In genomic region chr19:6737873-6738725, GRCh38 we compare ENCODE assay signal across 8 cellular contexts. TPM values are rescaled to one million over a fixed set of nuclear protein-coding genes. Genes with fewer than 3 reads are reported as not detected.
DNase-seq lines count a peak whose midpoint lies in the region; ATAC-seq and TF ChIP-seq lines count a peak whose summit lies in the region.

No MANE protein-coding gene starts in this region.

- DNase-seq in GM04504 (ENCODE audit: low read depth), result peak; percentile 60
- DNase-seq in SHP77 treated with DMSO at 0.1 percent for 48 hours (lab: John Stamatoyannopoulos, UW), result peak; percentile 75
- peak; percentile 67 for DNase-seq in activated effector memory CD4-positive, alpha-beta T cell treated with Interleukin-2 at 50 U/mL for 16 hours
- peak; percentile 63 to 82 for DNase-seq in foreskin keratinocyte
- peak; percentile 49 for DNase-seq in non-pigmented ciliary epithelial cell (ENCODE audit: low read depth)

- H3K9ac ChIP-seq in HUES64 (ENCODE audit: low read depth, low read length), result no peak overlapping the region

- H3K4me1 ChIP-seq in HUES64 (ENCODE audit: insufficient read depth, low read length) (peaks cover 33% of the 10 kb centered on the region), foreskin keratinocyte (peaks cover 6% of the 10 kb centered on the region), thymus (ENCODE audit: control insufficient read depth, insufficient read depth, low read length) (peaks cover 21% of the 10 kb centered on the region)

- no peaks in the 10 kb centered on the region for H3K27me3 ChIP-seq in HUES64 (ENCODE audit: insufficient read depth, low read length)
- no peaks in the 10 kb centered on the region for H3K27me3 ChIP-seq in foreskin keratinocyte
- H3K27me3 ChIP-seq in thymus (ENCODE audit: control insufficient read depth, insufficient read depth), result peaks cover 29% of the 10 kb centered on the region

- H3K27ac ChIP-seq in HUES64 (ENCODE audit: low read depth, low read length) (peak overlapping the region; percentile 74), foreskin keratinocyte (no peak overlapping the region), thymus (ENCODE audit: low read depth) (peak overlapping the region; percentile 95)

- ATAC-seq in foreskin keratinocyte (peak; percentile 34), HG03469 (IDR thresholded peaks at IDR 0.05; ENCODE audit: unreplicated experiment) (no peak)

- H3K9me3 ChIP-seq in HUES64 (ENCODE audit: insufficient read depth, low read depth, low read length), result no peaks in the 10 kb centered on the region
- no peaks in the 10 kb centered on the region for H3K9me3 ChIP-seq in thymus (ENCODE audit: control insufficient read depth)

- WGBS in HUES64, result 23% methylated on average over 11 of the region's 11 CpGs
- WGBS in thymus, result 28% methylated on average over 11 of the region's 11 CpGs

- H3K4me3 ChIP-seq in HUES64 (ENCODE audit: low read length) (0 out of 2 replicates have a peak overlapping the region, but pooled peaks have one; percentile 54), thymus (ENCODE audit: low read length) (peak overlapping the region; percentile 73)

- H3K36me3 ChIP-seq in HUES64 (ENCODE audit: insufficient read depth, low read length), result peaks cover 9% of the 10 kb centered on the region; the same call in 1 of the 2 replicates
- peaks cover 11% of the 10 kb centered on the region for H3K36me3 ChIP-seq in thymus (ENCODE audit: control insufficient read depth, insufficient read depth)

- TF ChIP-seq CTCF in foreskin keratinocyte (conservative IDR thresholded peaks at IDR 0.05), result peak; percentile 80

RNA-seq across cellular contexts. Expression of gene GPR108, which starts 0.7 kb away (rescaled TPM):
- polyA plus RNA-seq in HUES64 (2013, experiment 1 of 2), result 22.0 TPM
- 17.8 TPM for polyA plus RNA-seq in HUES64 (2013, experiment 2 of 2)
- total RNA-seq in foreskin keratinocyte, result 52.3 and 61.7 TPM in 2 replicates
- polyA plus RNA-seq in foreskin keratinocyte (59.8 and 74.0 TPM in 2 replicates), thymus (106 TPM)

RNA-seq across cellular contexts. Expression of gene TRIP10, which starts 1.4 kb away (rescaled TPM):
- 51.4 TPM for polyA plus RNA-seq in HUES64 (2013, experiment 1 of 2)
- 55.0 TPM for polyA plus RNA-seq in HUES64 (2013, experiment 2 of 2)
- total RNA-seq in foreskin keratinocyte, result 53.9 and 69.8 TPM in 2 replicates
- 69.1 and 80.5 TPM in 2 replicates for polyA plus RNA-seq in foreskin keratinocyte
- polyA plus RNA-seq in thymus, result 52.2 TPM

RNA-seq across cellular contexts. Expression of gene C3, which starts 17.6 kb away (rescaled TPM):
- polyA plus RNA-seq in HUES64 (2013, experiment 1 of 2), result 1.3 TPM
- 1.6 TPM for polyA plus RNA-seq in HUES64 (2013, experiment 2 of 2)
- 3.4 and 4.8 TPM in 2 replicates for total RNA-seq in foreskin keratinocyte
- polyA plus RNA-seq in foreskin keratinocyte (4.6 and 5.2 TPM in 2 replicates), thymus (311 TPM)

RNA-seq across cellular contexts. Expression of gene SH2D3A, which starts 29.1 kb away (rescaled TPM):
- 7.2 TPM for polyA plus RNA-seq in HUES64 (2013, experiment 1 of 2)
- 6.7 TPM for polyA plus RNA-seq in HUES64 (2013, experiment 2 of 2)
- 49.3 and 57.8 TPM in 2 replicates for total RNA-seq in foreskin keratinocyte
- polyA plus RNA-seq in foreskin keratinocyte (54.1 and 56.0 TPM in 2 replicates), thymus (18.8 TPM)

RNA-seq across cellular contexts. Expression of gene VAV1, which starts 34.4 kb away (rescaled TPM):
- 0.10 TPM for polyA plus RNA-seq in HUES64 (2013, experiment 1 of 2)
- 0.13 TPM for polyA plus RNA-seq in HUES64 (2013, experiment 2 of 2)
- total RNA-seq in foreskin keratinocyte, result 0.14 and 0.34 TPM in 2 replicates
- polyA plus RNA-seq in foreskin keratinocyte (0.09 and 0.15 TPM in 2 replicates), thymus (42.2 TPM)

Comparison
In these comparisons a context has a peak if more than half of its experiments do, and no peak if none do; other contexts are left out.
1. RNA of gene C3, which starts 17.6 kb away (polyA plus RNA-seq): 311 TPM in thymus (single experiment); 4.6 to 5.2 TPM in foreskin keratinocyte; every median in the first group is over 10 times any median in the second.
2. Peak in every context shown above with its lines, with median percentiles within 50 percentile points of each other: DNase-seq.